In the genomic region with DNA sequence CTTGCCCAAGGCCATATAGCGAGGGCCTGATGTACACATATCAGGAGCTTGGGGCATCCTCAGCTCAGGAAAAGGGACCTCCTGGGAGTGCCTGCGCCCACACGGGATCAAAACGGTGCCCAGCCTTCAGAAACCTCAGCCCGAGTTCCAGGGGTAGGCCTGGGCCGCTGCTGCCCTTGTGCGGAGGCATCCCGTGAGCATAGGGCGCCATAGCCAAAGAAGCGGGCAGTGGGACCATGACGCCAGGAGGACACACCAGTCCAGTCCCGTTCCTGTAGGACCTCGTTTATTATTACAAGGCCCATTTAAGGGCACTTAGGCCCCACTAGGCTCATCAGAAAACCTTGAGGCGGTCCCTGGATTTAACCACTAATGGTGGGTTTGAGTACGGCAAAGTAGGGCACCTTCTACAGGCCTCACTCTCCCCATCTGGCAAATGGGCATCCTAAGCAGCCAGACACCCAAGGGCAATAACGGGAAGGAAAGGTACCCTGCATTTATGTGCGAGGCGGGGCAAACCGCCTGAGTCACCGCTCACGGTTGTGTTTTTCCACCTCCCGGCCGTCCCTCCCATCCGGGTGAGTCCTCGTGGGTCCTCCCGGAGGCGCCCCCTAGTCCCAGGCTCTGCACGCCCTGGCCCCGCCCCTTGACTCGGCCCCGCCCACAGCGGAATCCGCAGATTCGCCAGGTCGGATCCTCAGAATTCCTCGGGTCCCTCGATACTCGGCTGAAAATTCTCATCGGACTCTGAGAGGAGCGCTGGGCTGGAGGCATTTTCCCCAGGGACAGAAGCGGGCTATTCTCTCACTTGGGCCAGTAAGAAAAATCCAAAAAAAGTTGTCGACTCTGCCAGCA, we compare ENCODE assay signal across 1 cellular context.
TF ChIP-seq lines count a peak whose summit lies in the region.

No MANE protein-coding gene starts in this region.

TF ChIP-seq in HEK293, 187 proteins besides CTCF, POLR2A, EP300 and RAD21 (continued from another document and continues in another):
- TF ChIP-seq, protein P1, sequence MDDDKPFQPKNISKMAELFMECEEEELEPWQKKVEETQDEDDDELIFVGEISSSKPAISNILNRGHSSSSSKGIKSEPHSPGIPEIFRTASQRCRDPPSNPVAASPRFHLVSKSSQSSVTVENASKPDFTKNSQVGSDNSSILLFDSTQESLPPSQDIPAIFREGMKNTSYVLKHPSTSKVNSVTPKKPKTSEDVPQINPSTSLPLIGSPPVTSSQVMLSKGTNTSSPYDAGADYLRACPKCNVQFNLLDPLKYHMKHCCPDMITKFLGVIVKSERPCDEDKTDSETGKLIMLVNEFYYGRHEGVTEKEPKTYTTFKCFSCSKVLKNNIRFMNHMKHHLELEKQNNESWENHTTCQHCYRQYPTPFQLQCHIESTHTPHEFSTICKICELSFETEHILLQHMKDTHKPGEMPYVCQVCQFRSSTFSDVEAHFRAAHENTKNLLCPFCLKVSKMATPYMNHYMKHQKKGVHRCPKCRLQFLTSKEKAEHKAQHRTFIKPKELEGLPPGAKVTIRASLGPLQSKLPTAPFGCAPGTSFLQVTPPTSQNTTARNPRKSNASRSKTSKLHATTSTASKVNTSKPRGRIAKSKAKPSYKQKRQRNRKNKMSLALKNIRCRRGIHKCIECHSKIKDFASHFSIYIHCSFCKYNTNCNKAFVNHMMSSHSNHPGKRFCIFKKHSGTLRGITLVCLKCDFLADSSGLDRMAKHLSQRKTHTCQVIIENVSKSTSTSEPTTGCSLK (tag by site-specific recombination; IDR thresholded peaks at IDR 0.05) = no peak
- TF ChIP-seq ZNF248 (tag by site-specific recombination; IDR thresholded peaks at IDR 0.05) (no peak), SCRT1 (tag by site-specific recombination; IDR thresholded peaks at IDR 0.05; ENCODE audit: borderline replicate concordance) (no peak), ZFP41 (tag by site-specific recombination; IDR thresholded peaks at IDR 0.05; ENCODE audit: borderline replicate concordance) (no peak), ZNF174 (tag by site-specific recombination; IDR thresholded peaks at IDR 0.05) (no peak), ZNF146 (tag by site-specific recombination; IDR thresholded peaks at IDR 0.05) (0 out of 2 replicates have a peak, but pooled peaks have one; percentile 3), ZNF37A (tag by site-specific recombination; IDR thresholded peaks at IDR 0.05) (no peak), ZFHX2 (tag by site-specific recombination; conservative IDR thresholded peaks at IDR 0.05) (peak; percentile 31; the same call in 1 of the 2 replicates), WT1 (tag by site-specific recombination; IDR thresholded peaks at IDR 0.05) (no peak), KLF16 (tag by site-specific recombination; IDR thresholded peaks at IDR 0.05) (no peak; the same call in 1 of the 2 replicates), ZNF140 (tag by site-specific recombination; IDR thresholded peaks at IDR 0.05) (no peak), ZNF239 (tag by site-specific recombination; IDR thresholded peaks at IDR 0.05) (no peak), ZFP37 (tag by site-specific recombination; IDR thresholded peaks at IDR 0.05) (no peak), ZNF266 (tag by site-specific recombination; IDR thresholded peaks at IDR 0.05; ENCODE audit: low read depth) (no peak), ZNF561 (tag by site-specific recombination; IDR thresholded peaks at IDR 0.05; ENCODE audit: borderline replicate concordance) (no peak), ZFP69B (tag by site-specific recombination; IDR thresholded peaks at IDR 0.05) (no peak), ZNF473 (tag by site-specific recombination; IDR thresholded peaks at IDR 0.05) (no peak), ZNF335 (tag by site-specific recombination; conservative IDR thresholded peaks at IDR 0.05) (peak; percentile 96), ZNF596 (tag by site-specific recombination; IDR thresholded peaks at IDR 0.05) (no peak; the same call in 1 of the 2 replicates), ZNF501 (tag by site-specific recombination; IDR thresholded peaks at IDR 0.05) (no peak), ZNF654 (tag by site-specific recombination; IDR thresholded peaks at IDR 0.05; ENCODE audit: low read depth) (peak; percentile 11; the same call in 1 of the 2 replicates)
- TF ChIP-seq, protein P2, sequence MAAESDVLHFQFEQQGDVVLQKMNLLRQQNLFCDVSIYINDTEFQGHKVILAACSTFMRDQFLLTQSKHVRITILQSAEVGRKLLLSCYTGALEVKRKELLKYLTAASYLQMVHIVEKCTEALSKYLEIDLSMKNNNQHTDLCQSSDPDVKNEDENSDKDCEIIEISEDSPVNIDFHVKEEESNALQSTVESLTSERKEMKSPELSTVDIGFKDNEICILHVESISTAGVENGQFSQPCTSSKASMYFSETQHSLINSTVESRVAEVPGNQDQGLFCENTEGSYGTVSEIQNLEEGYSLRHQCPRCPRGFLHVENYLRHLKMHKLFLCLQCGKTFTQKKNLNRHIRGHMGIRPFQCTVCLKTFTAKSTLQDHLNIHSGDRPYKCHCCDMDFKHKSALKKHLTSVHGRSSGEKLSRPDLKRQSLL (tag by site-specific recombination; IDR thresholded peaks at IDR 0.05) = no peak
- TF ChIP-seq, protein P3, sequence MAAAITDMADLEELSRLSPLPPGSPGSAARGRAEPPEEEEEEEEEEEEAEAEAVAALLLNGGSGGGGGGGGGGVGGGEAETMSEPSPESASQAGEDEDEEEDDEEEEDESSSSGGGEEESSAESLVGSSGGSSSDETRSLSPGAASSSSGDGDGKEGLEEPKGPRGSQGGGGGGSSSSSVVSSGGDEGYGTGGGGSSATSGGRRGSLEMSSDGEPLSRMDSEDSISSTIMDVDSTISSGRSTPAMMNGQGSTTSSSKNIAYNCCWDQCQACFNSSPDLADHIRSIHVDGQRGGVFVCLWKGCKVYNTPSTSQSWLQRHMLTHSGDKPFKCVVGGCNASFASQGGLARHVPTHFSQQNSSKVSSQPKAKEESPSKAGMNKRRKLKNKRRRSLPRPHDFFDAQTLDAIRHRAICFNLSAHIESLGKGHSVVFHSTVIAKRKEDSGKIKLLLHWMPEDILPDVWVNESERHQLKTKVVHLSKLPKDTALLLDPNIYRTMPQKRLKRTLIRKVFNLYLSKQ (tag by site-specific recombination; IDR thresholded peaks at IDR 0.05; ENCODE audit: borderline replicate concordance) = no peak
- TF ChIP-seq, protein P4, sequence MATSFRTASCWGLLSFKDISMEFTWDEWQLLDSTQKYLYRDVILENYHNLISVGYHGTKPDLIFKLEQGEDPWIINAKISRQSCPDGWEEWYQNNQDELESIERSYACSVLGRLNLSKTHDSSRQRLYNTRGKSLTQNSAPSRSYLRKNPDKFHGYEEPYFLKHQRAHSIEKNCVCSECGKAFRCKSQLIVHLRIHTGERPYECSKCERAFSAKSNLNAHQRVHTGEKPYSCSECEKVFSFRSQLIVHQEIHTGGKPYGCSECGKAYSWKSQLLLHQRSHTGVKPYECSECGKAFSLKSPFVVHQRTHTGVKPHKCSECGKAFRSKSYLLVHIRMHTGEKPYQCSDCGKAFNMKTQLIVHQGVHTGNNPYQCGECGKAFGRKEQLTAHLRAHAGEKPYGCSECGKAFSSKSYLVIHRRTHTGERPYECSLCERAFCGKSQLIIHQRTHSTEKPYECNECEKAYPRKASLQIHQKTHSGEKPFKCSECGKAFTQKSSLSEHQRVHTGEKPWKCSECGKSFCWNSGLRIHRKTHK (tag by site-specific recombination; IDR thresholded peaks at IDR 0.05) = no peak
- TF ChIP-seq, protein P5, sequence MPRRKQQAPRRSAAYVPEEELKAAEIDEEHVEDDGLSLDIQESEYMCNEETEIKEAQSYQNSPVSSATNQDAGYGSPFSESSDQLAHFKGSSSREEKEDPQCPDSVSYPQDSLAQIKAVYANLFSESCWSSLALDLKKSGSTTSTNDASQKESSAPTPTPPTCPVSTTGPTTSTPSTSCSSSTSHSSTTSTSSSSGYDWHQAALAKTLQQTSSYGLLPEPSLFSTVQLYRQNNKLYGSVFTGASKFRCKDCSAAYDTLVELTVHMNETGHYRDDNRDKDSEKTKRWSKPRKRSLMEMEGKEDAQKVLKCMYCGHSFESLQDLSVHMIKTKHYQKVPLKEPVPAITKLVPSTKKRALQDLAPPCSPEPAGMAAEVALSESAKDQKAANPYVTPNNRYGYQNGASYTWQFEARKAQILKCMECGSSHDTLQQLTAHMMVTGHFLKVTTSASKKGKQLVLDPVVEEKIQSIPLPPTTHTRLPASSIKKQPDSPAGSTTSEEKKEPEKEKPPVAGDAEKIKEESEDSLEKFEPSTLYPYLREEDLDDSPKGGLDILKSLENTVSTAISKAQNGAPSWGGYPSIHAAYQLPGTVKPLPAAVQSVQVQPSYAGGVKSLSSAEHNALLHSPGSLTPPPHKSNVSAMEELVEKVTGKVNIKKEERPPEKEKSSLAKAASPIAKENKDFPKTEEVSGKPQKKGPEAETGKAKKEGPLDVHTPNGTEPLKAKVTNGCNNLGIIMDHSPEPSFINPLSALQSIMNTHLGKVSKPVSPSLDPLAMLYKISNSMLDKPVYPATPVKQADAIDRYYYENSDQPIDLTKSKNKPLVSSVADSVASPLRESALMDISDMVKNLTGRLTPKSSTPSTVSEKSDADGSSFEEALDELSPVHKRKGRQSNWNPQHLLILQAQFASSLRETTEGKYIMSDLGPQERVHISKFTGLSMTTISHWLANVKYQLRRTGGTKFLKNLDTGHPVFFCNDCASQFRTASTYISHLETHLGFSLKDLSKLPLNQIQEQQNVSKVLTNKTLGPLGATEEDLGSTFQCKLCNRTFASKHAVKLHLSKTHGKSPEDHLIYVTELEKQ (tag by site-specific recombination; IDR thresholded peaks at IDR 0.05; ENCODE audit: borderline replicate concordance) = no peak
- TF ChIP-seq, protein P6, sequence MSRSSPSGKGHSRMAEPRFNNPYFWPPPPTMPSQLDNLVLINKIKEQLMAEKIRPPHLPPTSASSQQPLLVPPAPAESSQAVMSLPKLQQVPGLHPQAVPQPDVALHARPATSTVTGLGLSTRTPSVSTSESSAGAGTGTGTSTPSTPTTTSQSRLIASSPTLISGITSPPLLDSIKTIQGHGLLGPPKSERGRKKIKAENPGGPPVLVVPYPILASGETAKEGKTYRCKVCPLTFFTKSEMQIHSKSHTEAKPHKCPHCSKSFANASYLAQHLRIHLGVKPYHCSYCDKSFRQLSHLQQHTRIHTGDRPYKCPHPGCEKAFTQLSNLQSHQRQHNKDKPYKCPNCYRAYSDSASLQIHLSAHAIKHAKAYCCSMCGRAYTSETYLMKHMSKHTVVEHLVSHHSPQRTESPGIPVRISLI (tag by site-specific recombination; IDR thresholded peaks at IDR 0.05) = no peak
- TF ChIP-seq, protein P7, sequence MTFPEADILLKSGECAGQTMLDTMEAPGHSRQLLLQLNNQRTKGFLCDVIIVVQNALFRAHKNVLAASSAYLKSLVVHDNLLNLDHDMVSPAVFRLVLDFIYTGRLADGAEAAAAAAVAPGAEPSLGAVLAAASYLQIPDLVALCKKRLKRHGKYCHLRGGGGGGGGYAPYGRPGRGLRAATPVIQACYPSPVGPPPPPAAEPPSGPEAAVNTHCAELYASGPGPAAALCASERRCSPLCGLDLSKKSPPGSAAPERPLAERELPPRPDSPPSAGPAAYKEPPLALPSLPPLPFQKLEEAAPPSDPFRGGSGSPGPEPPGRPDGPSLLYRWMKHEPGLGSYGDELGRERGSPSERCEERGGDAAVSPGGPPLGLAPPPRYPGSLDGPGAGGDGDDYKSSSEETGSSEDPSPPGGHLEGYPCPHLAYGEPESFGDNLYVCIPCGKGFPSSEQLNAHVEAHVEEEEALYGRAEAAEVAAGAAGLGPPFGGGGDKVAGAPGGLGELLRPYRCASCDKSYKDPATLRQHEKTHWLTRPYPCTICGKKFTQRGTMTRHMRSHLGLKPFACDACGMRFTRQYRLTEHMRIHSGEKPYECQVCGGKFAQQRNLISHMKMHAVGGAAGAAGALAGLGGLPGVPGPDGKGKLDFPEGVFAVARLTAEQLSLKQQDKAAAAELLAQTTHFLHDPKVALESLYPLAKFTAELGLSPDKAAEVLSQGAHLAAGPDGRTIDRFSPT (tag by site-specific recombination; IDR thresholded peaks at IDR 0.05) = peak; percentile 49
- TF ChIP-seq, protein P8, sequence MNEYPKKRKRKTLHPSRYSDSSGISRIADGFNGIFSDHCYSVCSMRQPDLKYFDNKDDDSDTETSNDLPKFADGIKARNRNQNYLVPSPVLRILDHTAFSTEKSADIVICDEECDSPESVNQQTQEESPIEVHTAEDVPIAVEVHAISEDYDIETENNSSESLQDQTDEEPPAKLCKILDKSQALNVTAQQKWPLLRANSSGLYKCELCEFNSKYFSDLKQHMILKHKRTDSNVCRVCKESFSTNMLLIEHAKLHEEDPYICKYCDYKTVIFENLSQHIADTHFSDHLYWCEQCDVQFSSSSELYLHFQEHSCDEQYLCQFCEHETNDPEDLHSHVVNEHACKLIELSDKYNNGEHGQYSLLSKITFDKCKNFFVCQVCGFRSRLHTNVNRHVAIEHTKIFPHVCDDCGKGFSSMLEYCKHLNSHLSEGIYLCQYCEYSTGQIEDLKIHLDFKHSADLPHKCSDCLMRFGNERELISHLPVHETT (tag by site-specific recombination; IDR thresholded peaks at IDR 0.05) = no peak
- TF ChIP-seq, protein P9, sequence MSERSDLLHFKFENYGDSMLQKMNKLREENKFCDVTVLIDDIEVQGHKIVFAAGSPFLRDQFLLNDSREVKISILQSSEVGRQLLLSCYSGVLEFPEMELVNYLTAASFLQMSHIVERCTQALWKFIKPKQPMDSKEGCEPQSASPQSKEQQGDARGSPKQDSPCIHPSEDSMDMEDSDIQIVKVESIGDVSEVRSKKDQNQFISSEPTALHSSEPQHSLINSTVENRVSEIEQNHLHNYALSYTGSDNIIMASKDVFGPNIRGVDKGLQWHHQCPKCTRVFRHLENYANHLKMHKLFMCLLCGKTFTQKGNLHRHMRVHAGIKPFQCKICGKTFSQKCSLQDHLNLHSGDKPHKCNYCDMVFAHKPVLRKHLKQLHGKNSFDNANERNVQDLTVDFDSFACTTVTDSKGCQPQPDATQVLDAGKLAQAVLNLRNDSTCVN (tag by site-specific recombination; optimal IDR thresholded peaks at IDR 0.05) = no peak
- TF ChIP-seq, protein P10, sequence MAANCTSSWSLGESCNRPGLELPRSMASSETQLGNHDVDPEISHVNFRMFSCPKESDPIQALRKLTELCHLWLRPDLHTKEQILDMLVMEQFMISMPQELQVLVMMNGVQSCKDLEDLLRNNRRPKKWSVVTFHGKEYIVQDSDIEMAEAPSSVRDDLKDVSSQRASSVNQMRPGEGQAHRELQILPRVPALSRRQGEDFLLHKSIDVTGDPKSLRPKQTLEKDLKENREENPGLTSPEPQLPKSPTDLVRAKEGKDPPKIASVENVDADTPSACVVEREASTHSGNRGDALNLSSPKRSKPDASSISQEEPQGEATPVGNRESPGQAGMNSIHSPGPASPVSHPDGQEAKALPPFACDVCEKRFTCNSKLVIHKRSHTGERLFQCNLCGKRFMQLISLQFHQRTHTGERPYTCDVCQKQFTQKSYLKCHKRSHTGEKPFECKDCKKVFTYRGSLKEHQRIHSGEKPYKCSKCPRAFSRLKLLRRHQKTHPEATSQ (tag by site-specific recombination; IDR thresholded peaks at IDR 0.05) = peak; percentile 83; the same call in 1 of the 2 replicates
- TF ChIP-seq, protein P11, sequence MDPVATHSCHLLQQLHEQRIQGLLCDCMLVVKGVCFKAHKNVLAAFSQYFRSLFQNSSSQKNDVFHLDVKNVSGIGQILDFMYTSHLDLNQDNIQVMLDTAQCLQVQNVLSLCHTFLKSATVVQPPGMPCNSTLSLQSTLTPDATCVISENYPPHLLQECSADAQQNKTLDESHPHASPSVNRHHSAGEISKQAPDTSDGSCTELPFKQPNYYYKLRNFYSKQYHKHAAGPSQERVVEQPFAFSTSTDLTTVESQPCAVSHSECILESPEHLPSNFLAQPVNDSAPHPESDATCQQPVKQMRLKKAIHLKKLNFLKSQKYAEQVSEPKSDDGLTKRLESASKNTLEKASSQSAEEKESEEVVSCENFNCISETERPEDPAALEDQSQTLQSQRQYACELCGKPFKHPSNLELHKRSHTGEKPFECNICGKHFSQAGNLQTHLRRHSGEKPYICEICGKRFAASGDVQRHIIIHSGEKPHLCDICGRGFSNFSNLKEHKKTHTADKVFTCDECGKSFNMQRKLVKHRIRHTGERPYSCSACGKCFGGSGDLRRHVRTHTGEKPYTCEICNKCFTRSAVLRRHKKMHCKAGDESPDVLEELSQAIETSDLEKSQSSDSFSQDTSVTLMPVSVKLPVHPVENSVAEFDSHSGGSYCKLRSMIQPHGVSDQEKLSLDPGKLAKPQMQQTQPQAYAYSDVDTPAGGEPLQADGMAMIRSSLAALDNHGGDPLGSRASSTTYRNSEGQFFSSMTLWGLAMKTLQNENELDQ (tag by site-specific recombination; IDR thresholded peaks at IDR 0.05; ENCODE audit: low read depth) = no peak
